ENCODE assay signal across 23 cellular contexts in genomic region chr13:85286081-85286480, GRCh38.
"Had no signal": no experiment of that assay in that cellular context is flagged by ENCODE, and none has a peak within 500 bp of the region (broad histone marks: within the 10 kb centered on the region; RNA-seq: fewer than 3 reads in every experiment).

No MANE protein-coding gene starts in this region.

- H3K4me2 ChIP-seq: smooth muscle cell had no signal

- DNase-seq: activated CD4-positive, alpha-beta T cell treated with anti-CD3 and anti-CD28 coated beads for 4 hours; activated CD4-positive, alpha-beta T cell treated with anti-CD3 and anti-CD28 coated beads, Interleukin-2, amount 50 U/mL, for 4 hours; activated naive CD4-positive, alpha-beta T cell; activated T-cell treated with anti-CD3 and anti-CD28 coated beads for 4 hours; activated T-cell treated with anti-CD3 and anti-CD28 coated beads, Interleukin-2, amount 50 U/mL, for 72 hours; aorta; central memory CD4-positive, alpha-beta T cell; effector CD8-positive, alpha-beta T cell; esophagus squamous epithelium; foreskin melanocyte; heart right ventricle; midbrain; naive thymus-derived CD4-positive, alpha-beta T cell; ovary; stimulated activated CD4-positive, alpha-beta T cell treated with anti-CD3 and anti-CD28 coated beads, Interleukin-1b, Interleukin-23, amount 100 ng/mL, for 48 hours; stimulated activated CD4-positive, alpha-beta T cell treated with anti-CD3 and anti-CD28 coated beads, Interleukin-4, amount 100 ng/mL, for 4 hours; stimulated activated CD8-positive, alpha-beta memory T cell treated with anti-CD3 and anti-CD28 coated beads, Interleukin-4, amount 100 ng/mL, for 48 hours; stimulated activated naive CD8-positive, alpha-beta T cell treated with anti-CD3 and anti-CD28 coated beads, Interleukin-15, amount 100 ng/mL, for 72 hours; thyroid gland; upper lobe of right lung had no signal

- H3K4me1 ChIP-seq: breast epithelium, esophagus squamous epithelium, heart right ventricle, thyroid gland, upper lobe of right lung had no signal

- H3K9me3 ChIP-seq: breast epithelium, esophagus squamous epithelium, heart right ventricle, ovary, thyroid gland, upper lobe of right lung had no signal

- H3K36me3 ChIP-seq: breast epithelium, esophagus squamous epithelium, heart right ventricle, ovary, thyroid gland, upper lobe of right lung had no signal

- H3K4me3 ChIP-seq: breast epithelium, esophagus squamous epithelium, heart right ventricle, ovary, smooth muscle cell, thyroid gland, upper lobe of right lung had no signal

- H3K27ac ChIP-seq: breast epithelium, epithelial cell of prostate, esophagus squamous epithelium, heart right ventricle, ovary, thyroid gland, upper lobe of right lung had no signal

- H3K27me3 ChIP-seq: breast epithelium, esophagus squamous epithelium, heart right ventricle, ovary, thyroid gland, upper lobe of right lung had no signal
